ENCODE assay signal across 14 cellular contexts in the genomic region with DNA sequence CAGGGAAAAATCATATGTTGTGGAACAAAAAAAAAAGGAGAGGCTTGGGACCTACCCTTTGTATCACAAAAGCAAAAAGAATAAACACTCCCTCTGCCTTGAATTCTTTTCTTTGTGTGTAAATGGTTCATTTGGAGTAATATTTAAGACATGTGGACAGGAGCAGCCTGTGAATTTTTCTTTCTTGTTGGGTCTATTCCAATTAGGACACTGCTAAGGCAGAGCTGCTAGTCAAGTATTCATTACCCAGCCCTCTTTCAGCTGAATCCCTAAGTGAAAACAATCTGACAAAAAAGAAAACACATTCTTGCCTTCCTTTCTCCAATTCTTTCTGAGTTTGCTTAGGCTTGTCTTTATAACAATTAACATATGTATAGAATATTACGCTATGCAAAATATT.
DNase-seq lines count a peak whose midpoint lies in the region; ATAC-seq and TF ChIP-seq lines count a peak whose summit lies in the region.
"Had no signal": no experiment of that assay in that cellular context is flagged by ENCODE, and none has a peak within 500 bp of the region (broad histone marks: within the 10 kb centered on the region; RNA-seq: fewer than 3 reads in every experiment).

No MANE protein-coding gene starts in this region.

- H3K27ac ChIP-seq in GM23248 (no peak overlapping the region), esophagus squamous epithelium (peak overlapping the region in 3 of 4 donors; percentile 53 to 59 (median 57)), vagina (peak overlapping the region; percentile 51)
- H3K27ac ChIP-seq: KMS-11 had no signal

- no peak overlapping the region for H3K9ac ChIP-seq in GM23248
- H3K9ac ChIP-seq: KMS-11 had no signal

- H3K4me3 ChIP-seq in GM23248 = no peak overlapping the region
- H3K4me3 ChIP-seq in esophagus squamous epithelium = no peak overlapping the region
- no peak overlapping the region for H3K4me3 ChIP-seq in vagina

- H3K9me3 ChIP-seq in GM23248 (ENCODE audit: low read depth) (no peaks in the 10 kb centered on the region), esophagus squamous epithelium (no peaks in the 10 kb centered on the region), vagina (no peaks in the 10 kb centered on the region)

- peaks cover 20% of the 10 kb centered on the region; the same call in 1 of the 2 replicates for H3F3A ChIP-seq in GM23248 (ENCODE audit: insufficient read depth)

- 53 to 66% methylated on average over 1 of the region's 1 CpG for WGBS in GM23248 (ENCODE audit: low coverage in 1 of 2, low lambda C conversion rate in 2 of 2, missing lambda C conversion rate in 2 of 2), 2 experiments
- whole genome bisulfite sequencing in esophagus squamous epithelium, 2 donors = 85 to 89% methylated on average over 1 of the region's 1 CpG

- H3K79me2 ChIP-seq in GM23248 (ENCODE audit: insufficient read depth) = no peaks in the 10 kb centered on the region

- no peak overlapping the region for H2AFZ ChIP-seq in GM23248

- TF ChIP-seq POLR2A in esophagus squamous epithelium (IDR thresholded peaks at IDR 0.05) = no peak
- TF ChIP-seq POLR2A in vagina (IDR thresholded peaks at IDR 0.05) = no peak

- H3K27me3 ChIP-seq in GM23248 (replicated peaks; ENCODE audit: insufficient read depth) = no peaks in the 10 kb centered on the region
- no peaks in the 10 kb centered on the region for H3K27me3 ChIP-seq in esophagus squamous epithelium
- no peaks in the 10 kb centered on the region for H3K27me3 ChIP-seq in vagina

- TF ChIP-seq CTCF in esophagus squamous epithelium (IDR thresholded peaks at IDR 0.05) = no peak
- no peak for TF ChIP-seq CTCF in vagina (IDR thresholded peaks at IDR 0.05)

- H3K4me1 ChIP-seq in GM23248 (ENCODE audit: insufficient read depth) = peaks cover 27% of the 10 kb centered on the region
- H3K4me1 ChIP-seq in esophagus squamous epithelium = peaks cover 0 to 23% (median 3%) of the 10 kb centered on the region in 3 donors
- H3K4me1 ChIP-seq in vagina = peaks cover 38% of the 10 kb centered on the region

- 0 out of 2 replicates have a peak, but pooled peaks cover 7% of the 10 kb centered on the region for H3K9me2 ChIP-seq in GM23248 (ENCODE audit: insufficient read depth)

- intact Hi-C loops in esophagus squamous epithelium (cut with DNase I) = no loop called here
- intact Hi-C loops in vagina (cut with DNase I) = loop anchor here (10.0 kb wide), 1 partner anchor 235 kb away; no protein-coding TSS in a partner anchor

- in situ Hi-C loops in GM23248 (cut with MboI) = no loop called here

- ATAC-seq in GM19328 (IDR thresholded peaks at IDR 0.05; ENCODE audit: unreplicated experiment) (no peak), HG03457 (IDR thresholded peaks at IDR 0.05; ENCODE audit: unreplicated experiment) (no peak)
- ATAC-seq: activated T-cell treated with anti-CD3 and anti-CD28 coated beads, Interleukin-2, amount 50 U/mL, for 4 hours; effector memory CD8-positive, alpha-beta T cell had no signal

- H4K20me1 ChIP-seq in GM23248 (ENCODE audit: insufficient read depth) = no peaks in the 10 kb centered on the region

- DNase-seq in GM23248 (peak; percentile 37), esophagus squamous epithelium (lab: John Stamatoyannopoulos, UW) (no peak), medulla oblongata (ENCODE audit: extremely low spot score) (peak; percentile 21), vagina (ENCODE audit: extremely low spot score in 2 of 2) (no peak), mesenteric fat pad (ENCODE audit: low spot score) (no peak)
- DNase-seq: activated CD4-positive, alpha-beta memory T cell treated with anti-CD3 and anti-CD28 coated beads for 36 hours; activated naive CD8-positive, alpha-beta T cell treated with anti-CD3 and anti-CD28 coated beads for 36 hours; activated T-cell treated with anti-CD3 and anti-CD28 coated beads, Interleukin-2, amount 50 U/mL, for 4 hours; effector memory CD8-positive, alpha-beta T cell; NCI-H2171 treated with DMSO at 0.1 percent for 48 hours; RPMI8226 had no signal

- peak overlapping the region; percentile 4 for H3K4me2 ChIP-seq in GM23248 (ENCODE audit: unreplicated experiment)
- H3K4me2 ChIP-seq: KMS-11 had no signal

- H3K36me3 ChIP-seq in GM23248 (ENCODE audit: low read depth) (0 out of 2 replicates have a peak, but pooled peaks cover 3% of the 10 kb centered on the region), esophagus squamous epithelium (no peaks in the 10 kb centered on the region), vagina (no peaks in the 10 kb centered on the region)

Comparison
In these comparisons a context has a peak if more than half of its experiments do, and no peak if none do; other contexts are left out.
1. DNase-seq: peak in GM23248 (single experiment) and medulla oblongata (single experiment); none in esophagus squamous epithelium (single experiment), vagina (0 of 2) and mesenteric fat pad (single experiment).